Comparison of ENCODE assay signal across 16 cellular contexts in the genomic region with DNA sequence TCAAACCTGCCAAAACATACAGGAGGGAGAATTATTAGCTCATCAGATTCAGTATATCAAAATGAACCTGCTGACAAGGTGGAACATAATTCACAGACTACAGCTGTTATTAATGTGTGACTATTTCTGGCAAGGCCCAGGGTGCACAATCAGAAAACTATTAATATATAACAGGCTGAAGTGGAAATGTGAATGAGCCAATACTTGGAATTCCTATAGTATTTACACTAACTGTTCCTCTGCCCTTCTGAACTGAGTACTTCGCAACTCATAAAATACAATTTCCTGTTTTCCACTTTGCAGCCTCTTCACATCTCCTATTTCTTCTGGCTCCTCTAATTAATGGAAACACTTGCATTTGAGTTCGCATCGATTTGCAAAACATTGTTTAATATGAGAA.
DNase-seq lines count a peak whose midpoint lies in the region; ATAC-seq, FAIRE-seq and TF ChIP-seq lines count a peak whose summit lies in the region.
"Had no signal": no experiment of that assay in that cellular context is flagged by ENCODE, and none has a peak within 500 bp of the region (broad histone marks: within the 10 kb centered on the region; RNA-seq: fewer than 3 reads in every experiment).

No MANE protein-coding gene starts in this region.

- no peaks in the 10 kb centered on the region for H3K4me1 Mint-ChIP-seq in CD8-positive, alpha-beta T cell (ENCODE audit: low read depth)

- no peak for TF ChIP-seq RAD21 in HepG2 (CRISPR knock-in tag; IDR thresholded peaks at IDR 0.05)

- no peak overlapping the region for H3K9ac ChIP-seq in HepG2 (ENCODE audit: insufficient read depth, low read depth, low read length)
- H3K9ac ChIP-seq: BLaER1 had no signal

- H3K36me3 Mint-ChIP-seq in CD8-positive, alpha-beta T cell = no peaks in the 10 kb centered on the region
- H3K36me3 Mint-ChIP-seq: IgD-negative memory B cell had no signal

- H3K27me3 ChIP-seq in right atrium auricular region = no peaks in the 10 kb centered on the region
- no peaks in the 10 kb centered on the region for H3K27me3 ChIP-seq in HepG2 (ENCODE audit: control insufficient read depth in 1 of 2, insufficient read depth in 2 of 2, low read length in 2 of 2)
- H3K27me3 ChIP-seq in pancreas = no peaks in the 10 kb centered on the region
- no peaks in the 10 kb centered on the region for H3K27me3 ChIP-seq in CD8-positive, alpha-beta T cell (ENCODE audit: insufficient read depth, low read length)
- H3K27me3 ChIP-seq: BLaER1 had no signal

- DNase-seq in left ventricle myocardium superior (no peak), right atrium auricular region (ENCODE audit: low spot score) (no peak), HepG2 (ENCODE audit: low spot score) (peak; percentile 67), pancreas (peak in 2 of 6 donors; percentile 11 to 33), NCI-H1417 (lab: John Stamatoyannopoulos, UW) (no peak)
- DNase-seq in CD8-positive, alpha-beta T cell = no peak
- DNase-seq: 8988T, AML-193, Calu3, DMS79, HCEC 1CT had no signal

- H3K9me3 ChIP-seq in right atrium auricular region (no peaks in the 10 kb centered on the region), HepG2 (ENCODE audit: low read length) (no peaks in the 10 kb centered on the region), pancreas (no peaks in the 10 kb centered on the region)
- no peaks in the 10 kb centered on the region for H3K9me3 ChIP-seq in CD8-positive, alpha-beta T cell (ENCODE audit: low read length)
- H3K9me3 ChIP-seq: BLaER1 had no signal

- in situ Hi-C loops in HepG2 (cut with HindIII; ENCODE audit: extremely low pct_ligation_motif_present, low pct_unique_long_range_greater_than_20kb) = no loop called here

- intact Hi-C loops in left ventricle myocardium superior (cut with micrococcal nuclease) = no loop called here
- intact Hi-C loops in HepG2 (cut with micrococcal nuclease; ENCODE audit: unreplicated experiment) = no loop called here
- intact Hi-C loops in pancreas (cut with DNase I) = no loop called here
- intact Hi-C loops in CD8-positive, alpha-beta T cell (cut with DNase I, micrococcal nuclease) = no loop called here

- no peak overlapping the region for H2AFZ ChIP-seq in HepG2 (ENCODE audit: low read length)

- TF ChIP-seq CTCF in right atrium auricular region (IDR thresholded peaks at IDR 0.05) (no peak), HepG2 (CRISPR knock-in tag; IDR thresholded peaks at IDR 0.05) (no peak), pancreas (IDR thresholded peaks at IDR 0.05) (no peak)
- no peak for TF ChIP-seq CTCF in CD8-positive, alpha-beta T cell (IDR thresholded peaks at IDR 0.05)

- H3K27me3 Mint-ChIP-seq in CD8-positive, alpha-beta T cell (ENCODE audit: low read depth) = no peaks in the 10 kb centered on the region
- H3K27me3 Mint-ChIP-seq: IgD-negative memory B cell had no signal

- H3K36me3 ChIP-seq in right atrium auricular region (no peaks in the 10 kb centered on the region), HepG2 (replicated peaks in 1 of 2; ENCODE audit: control insufficient read depth in 1 of 2, insufficient read depth in 2 of 2, low read length in 2 of 2) (no peaks in the 10 kb centered on the region), pancreas (no peaks in the 10 kb centered on the region)
- no peaks in the 10 kb centered on the region for H3K36me3 ChIP-seq in CD8-positive, alpha-beta T cell (ENCODE audit: insufficient read depth, low read length)
- H3K36me3 ChIP-seq: BLaER1 had no signal

- TF ChIP-seq EP300 in HepG2 (IDR thresholded peaks at IDR 0.05; ENCODE audit: low read depth in 2 of 2, low read length in 2 of 2) (no peak; a peak in 1 of 4 replicates), HepG2 (CRISPR knock-in tag; IDR thresholded peaks at IDR 0.05; ENCODE audit: borderline replicate concordance) (no peak)

- H3K4me3 ChIP-seq in right atrium auricular region (no peak overlapping the region), HepG2 (replicated peaks in 1 of 3; ENCODE audit: insufficient read depth in 1 of 3, low read depth in 2 of 3, low read length in 3 of 3) (no peak overlapping the region), pancreas (no peak overlapping the region)
- H3K4me3 ChIP-seq in CD8-positive, alpha-beta T cell (ENCODE audit: low read depth, low read length) = no peak overlapping the region
- H3K4me3 ChIP-seq: BLaER1, GM12878 had no signal

- H3K79me2 ChIP-seq in HepG2 (ENCODE audit: insufficient read depth, low read length) = no peaks in the 10 kb centered on the region

- CTCF ChIA-PET in HepG2 (lab: Yijun Ruan, JAX; ENCODE audit: low intra/inter-chr PET ratio, low total read pairs) = no interaction called here
- CTCF ChIA-PET in CD8-positive, alpha-beta T cell (lab: Charles Lee) = no interaction called here

- H3K4me1 ChIP-seq in right atrium auricular region (no peaks in the 10 kb centered on the region), HepG2 (ENCODE audit: insufficient read depth, low read length) (peaks cover 22% of the 10 kb centered on the region), pancreas (peaks cover 0 to 4% (median 0%) of the 10 kb centered on the region in 3 donors)
- H3K4me1 ChIP-seq in CD8-positive, alpha-beta T cell (ENCODE audit: insufficient read depth, low read length) = no peaks in the 10 kb centered on the region
- H3K4me1 ChIP-seq: BLaER1 had no signal

- FAIRE-seq in HepG2 (lab: Jason Lieb, UNC) (no peak), pancreas (lab: Jason Lieb, UNC) (no peak)
- FAIRE-seq: GM12878, GM18507 had no signal

- no peak for TF ChIP-seq POLR2A in HepG2 (IDR thresholded peaks at IDR 0.05; ENCODE audit: insufficient read depth in 1 of 2, low read depth in 2 of 2, low read length in 2 of 2)

- H3K4me2 ChIP-seq in HepG2 (ENCODE audit: low read depth, low read length) = peak overlapping the region; percentile 15
- H3K4me2 ChIP-seq: BLaER1 had no signal

- no peak overlapping the region for H3K4me3 Mint-ChIP-seq in CD8-positive, alpha-beta T cell
- H3K4me3 Mint-ChIP-seq: IgD-negative memory B cell had no signal

- no peak overlapping the region for H3K27ac Mint-ChIP-seq in CD8-positive, alpha-beta T cell
- H3K27ac Mint-ChIP-seq: IgD-negative memory B cell had no signal

- WGBS in HepG2 (ENCODE audit: low lambda C conversion rate) = 8% methylated on average over 3 of the region's 3 CpGs
- 28% methylated on average over 3 of the region's 3 CpGs for WGBS in pancreas, 2 donors

- no TSS peak for BruUV-seq in HepG2 (replicated peaks; lab: Mats Ljungman, UMichigan)

- POLR2A ChIA-PET in HepG2 (lab: Yijun Ruan, JAX) = no interaction called here
- POLR2A ChIA-PET in CD8-positive, alpha-beta T cell (lab: Charles Lee) = no interaction called here

- no peaks in the 10 kb centered on the region for H4K20me1 ChIP-seq in HepG2 (ENCODE audit: insufficient read depth, low read length)
- H4K20me1 ChIP-seq: BLaER1 had no signal

- no peak overlapping the region for H3K27ac ChIP-seq in right atrium auricular region
- no peak overlapping the region for H3K27ac ChIP-seq in HepG2 (ENCODE audit: extremely low read length, insufficient read depth, low read length)
- peak overlapping the region in 1 of 4 donors; percentile 15 for H3K27ac ChIP-seq in pancreas
- H3K27ac ChIP-seq in CD8-positive, alpha-beta T cell (ENCODE audit: low read depth, low read length) = no peak overlapping the region
- H3K27ac ChIP-seq: BLaER1 had no signal

- ATAC-seq in left ventricle myocardium superior = peak; percentile 29
- peak; percentile 98 for ATAC-seq in HepG2
- ATAC-seq in pancreas = peak; percentile 92 to 96 (median 94)
- no peak for ATAC-seq in HG03520 (IDR thresholded peaks at IDR 0.05; ENCODE audit: unreplicated experiment)
- no peak for ATAC-seq in CD8-positive, alpha-beta T cell
- ATAC-seq: GM12878 had no signal

- peaks cover 7% of the 10 kb centered on the region for H3K9me3 Mint-ChIP-seq in CD8-positive, alpha-beta T cell

TF ChIP-seq in HepG2, 621 proteins besides CTCF, POLR2A, EP300 and RAD21 (continues in another document):
- TF ChIP-seq CEBPB (IDR thresholded peaks at IDR 0.05; ENCODE audit: borderline replicate concordance, low read depth, low read length) = 0 out of 2 replicates have a peak, but pooled peaks have one; percentile 49
- 0 out of 2 replicates have a peak, but pooled peaks have one; percentile 66 for TF ChIP-seq MIXL1 (CRISPR knock-in tag; IDR thresholded peaks at IDR 0.05)
- TF ChIP-seq SOX5 (CRISPR knock-in tag; IDR thresholded peaks at IDR 0.05; ENCODE audit: borderline replicate concordance) = peak; percentile 31; the same call in 1 of the 2 replicates
- TF ChIP-seq, protein P1, sequence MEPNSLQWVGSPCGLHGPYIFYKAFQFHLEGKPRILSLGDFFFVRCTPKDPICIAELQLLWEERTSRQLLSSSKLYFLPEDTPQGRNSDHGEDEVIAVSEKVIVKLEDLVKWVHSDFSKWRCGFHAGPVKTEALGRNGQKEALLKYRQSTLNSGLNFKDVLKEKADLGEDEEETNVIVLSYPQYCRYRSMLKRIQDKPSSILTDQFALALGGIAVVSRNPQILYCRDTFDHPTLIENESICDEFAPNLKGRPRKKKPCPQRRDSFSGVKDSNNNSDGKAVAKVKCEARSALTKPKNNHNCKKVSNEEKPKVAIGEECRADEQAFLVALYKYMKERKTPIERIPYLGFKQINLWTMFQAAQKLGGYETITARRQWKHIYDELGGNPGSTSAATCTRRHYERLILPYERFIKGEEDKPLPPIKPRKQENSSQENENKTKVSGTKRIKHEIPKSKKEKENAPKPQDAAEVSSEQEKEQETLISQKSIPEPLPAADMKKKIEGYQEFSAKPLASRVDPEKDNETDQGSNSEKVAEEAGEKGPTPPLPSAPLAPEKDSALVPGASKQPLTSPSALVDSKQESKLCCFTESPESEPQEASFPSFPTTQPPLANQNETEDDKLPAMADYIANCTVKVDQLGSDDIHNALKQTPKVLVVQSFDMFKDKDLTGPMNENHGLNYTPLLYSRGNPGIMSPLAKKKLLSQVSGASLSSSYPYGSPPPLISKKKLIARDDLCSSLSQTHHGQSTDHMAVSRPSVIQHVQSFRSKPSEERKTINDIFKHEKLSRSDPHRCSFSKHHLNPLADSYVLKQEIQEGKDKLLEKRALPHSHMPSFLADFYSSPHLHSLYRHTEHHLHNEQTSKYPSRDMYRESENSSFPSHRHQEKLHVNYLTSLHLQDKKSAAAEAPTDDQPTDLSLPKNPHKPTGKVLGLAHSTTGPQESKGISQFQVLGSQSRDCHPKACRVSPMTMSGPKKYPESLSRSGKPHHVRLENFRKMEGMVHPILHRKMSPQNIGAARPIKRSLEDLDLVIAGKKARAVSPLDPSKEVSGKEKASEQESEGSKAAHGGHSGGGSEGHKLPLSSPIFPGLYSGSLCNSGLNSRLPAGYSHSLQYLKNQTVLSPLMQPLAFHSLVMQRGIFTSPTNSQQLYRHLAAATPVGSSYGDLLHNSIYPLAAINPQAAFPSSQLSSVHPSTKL (CRISPR knock-in tag; IDR thresholded peaks at IDR 0.05) = peak; percentile 79
- no peak for TF ChIP-seq FOXA1 (IDR thresholded peaks at IDR 0.05)
- TF ChIP-seq FOXA1 (CRISPR knock-in tag; IDR thresholded peaks at IDR 0.05) = peak; percentile 40; the same call in 1 of the 2 replicates
- TF ChIP-seq ELF3 (CRISPR knock-in tag; IDR thresholded peaks at IDR 0.05) = peak; percentile 60; the same call in 1 of the 2 replicates

Comparison
In these comparisons a context has a peak if more than half of its experiments do, and no peak if none do; other contexts are left out.
1. ATAC-seq: peak in left ventricle myocardium superior (single experiment), HepG2 (single experiment) and pancreas (4 of 4); none in HG03520 (single experiment) and CD8-positive, alpha-beta T cell (single experiment).